In genomic region chr10:67863094-67863493, GRCh38 we compare ENCODE assay signal across 30 cellular contexts.
"Had no signal": no experiment of that assay in that cellular context is flagged by ENCODE, and none has a peak within 500 bp of the region (broad histone marks: within the 10 kb centered on the region; RNA-seq: fewer than 3 reads in every experiment).

No MANE protein-coding gene starts in this region.

- H3K36me3 Mint-ChIP-seq: activated naive CD4-positive, alpha-beta T cell treated with anti-CD3 and anti-CD28 coated beads, Interleukin-2, amount 10 ng/mL, durations not matched to agents 7 days and 5 days; T-cell had no signal

- H3K4me3 ChIP-seq: adrenal gland, SK-N-MC had no signal

- H3K4me3 Mint-ChIP-seq: activated CD4-positive, alpha-beta T cell treated with anti-CD3 and anti-CD28 coated beads for 36 hours; activated CD8-positive, alpha-beta T cell treated with anti-CD3 and anti-CD28 coated beads for 36 hours; activated naive CD4-positive, alpha-beta T cell treated with anti-CD3 and anti-CD28 coated beads, Interleukin-2, amount 10 ng/mL, durations not matched to agents 7 days and 5 days; activated naive CD8-positive, alpha-beta T cell treated with anti-CD3 and anti-CD28 coated beads for 36 hours; activated T-cell treated with anti-CD3 and anti-CD28 coated beads, Interleukin-2, amount 50 U/mL, for 72 hours; T-cell had no signal

- H3K27me3 Mint-ChIP-seq: activated CD4-positive, alpha-beta T cell treated with anti-CD3 and anti-CD28 coated beads for 36 hours; activated CD8-positive, alpha-beta T cell treated with anti-CD3 and anti-CD28 coated beads for 36 hours; activated naive CD4-positive, alpha-beta T cell treated with anti-CD3 and anti-CD28 coated beads, Interleukin-2, amount 10 ng/mL, durations not matched to agents 7 days and 5 days; activated naive CD8-positive, alpha-beta T cell treated with anti-CD3 and anti-CD28 coated beads for 36 hours; T-cell had no signal

- H3K27ac Mint-ChIP-seq: activated CD4-positive, alpha-beta T cell treated with anti-CD3 and anti-CD28 coated beads for 36 hours; activated CD8-positive, alpha-beta T cell treated with anti-CD3 and anti-CD28 coated beads for 36 hours; activated naive CD4-positive, alpha-beta T cell treated with anti-CD3 and anti-CD28 coated beads, Interleukin-2, amount 10 ng/mL, durations not matched to agents 7 days and 5 days; activated naive CD8-positive, alpha-beta T cell treated with anti-CD3 and anti-CD28 coated beads for 36 hours; activated T-cell treated with anti-CD3 and anti-CD28 coated beads, Interleukin-2, amount 50 U/mL, for 72 hours; activated T-helper 2 cell treated with anti-CD3 and anti-CD28 coated beads, Interferon-gamma antibody, Interleukin-2, Interleukin-4, amounts not matched to agents 10 μg/mL and 5 μg/mL and 100 μg/mL, durations not matched to agents 14 hours and 24 hours and 36 hours; T-cell had no signal

- H3K36me3 ChIP-seq: adrenal gland had no signal

- H3K27ac ChIP-seq: adrenal gland, SK-N-MC had no signal

- H3K4me1 ChIP-seq: adrenal gland had no signal

- DNase-seq: activated CD4-positive, alpha-beta T cell treated with anti-CD3 and anti-CD28 coated beads for 36 hours; activated CD4-positive, alpha-beta T cell treated with anti-CD3 and anti-CD28 coated beads, Interleukin-2, amount 50 U/mL, for 1 hour; activated CD4-positive, CD25-positive, alpha-beta regulatory T cell; activated CD8-positive, alpha-beta memory T cell treated with anti-CD3 and anti-CD28 coated beads, Interleukin-2, amount 50 U/mL, for 4 hours; activated CD8-positive, alpha-beta T cell treated with anti-CD3 and anti-CD28 coated beads for 36 hours; activated gamma-delta T cell treated with Interleukin-2 at 50 U/mL for 16 hours; activated naive CD4-positive, alpha-beta T cell treated with anti-CD3 and anti-CD28 coated beads, Interleukin-2, amount 10 ng/mL, durations not matched to agents 7 days and 5 days; activated naive CD8-positive, alpha-beta T cell treated with anti-CD3 and anti-CD28 coated beads for 36 hours; activated T-cell treated with anti-CD3 and anti-CD28 coated beads, Interleukin-2, amount 50 U/mL, for 72 hours; adrenal gland; anterior cingulate cortex; cerebellar nuclear complex; Karpas-422; NCI-H146; NCI-H1930; NCI-H2107; NCI-H2171 treated with DMSO at 0.1 percent for 48 hours; NCI-H226; NCI-H510A; OCI-M1; RPMI8226; T-cell; T-helper 2 cell; T1000 had no signal

- ATAC-seq: activated CD4-positive, alpha-beta T cell treated with anti-CD3 and anti-CD28 coated beads for 36 hours; activated CD8-positive, alpha-beta T cell treated with anti-CD3 and anti-CD28 coated beads for 36 hours; activated T-cell treated with anti-CD3 and anti-CD28 coated beads, Interleukin-2, amount 50 U/mL, for 72 hours; Panc1; Right ventricle myocardium inferior; T-cell had no signal

- H3K9me3 Mint-ChIP-seq: activated CD8-positive, alpha-beta T cell treated with anti-CD3 and anti-CD28 coated beads for 36 hours; activated naive CD4-positive, alpha-beta T cell treated with anti-CD3 and anti-CD28 coated beads, Interleukin-2, amount 10 ng/mL, durations not matched to agents 7 days and 5 days; activated naive CD8-positive, alpha-beta T cell treated with anti-CD3 and anti-CD28 coated beads for 36 hours; activated T-cell treated with anti-CD3 and anti-CD28 coated beads, Interleukin-2, amount 50 U/mL, for 72 hours; activated T-helper 2 cell treated with anti-CD3 and anti-CD28 coated beads, Interferon-gamma antibody, Interleukin-2, Interleukin-4, amounts not matched to agents 10 μg/mL and 5 μg/mL and 100 μg/mL, durations not matched to agents 14 hours and 24 hours and 36 hours; T-cell had no signal

- H3K27me3 ChIP-seq: adrenal gland had no signal

- FAIRE-seq: colon, TTC549 had no signal

- H3K4me1 Mint-ChIP-seq: activated CD4-positive, alpha-beta T cell treated with anti-CD3 and anti-CD28 coated beads for 36 hours; activated naive CD4-positive, alpha-beta T cell treated with anti-CD3 and anti-CD28 coated beads, Interleukin-2, amount 10 ng/mL, durations not matched to agents 7 days and 5 days; activated naive CD8-positive, alpha-beta T cell treated with anti-CD3 and anti-CD28 coated beads for 36 hours; T-cell had no signal

- H3K9me3 ChIP-seq: adrenal gland had no signal
